ENCODE assay signal across 1 cellular context in genomic region chr2:158973511-158973956, GRCh38.
TF ChIP-seq lines count a peak whose summit lies in the region.

No MANE protein-coding gene starts in this region.

TF ChIP-seq in HepG2, 621 proteins besides CTCF, POLR2A, EP300 and RAD21 (continued from another document):
- TF ChIP-seq PRDM10 (CRISPR knock-in tag; IDR thresholded peaks at IDR 0.05; ENCODE audit: low read depth) (peak; percentile 94), MNT (IDR thresholded peaks at IDR 0.05) (no peak), JDP2 (CRISPR knock-in tag; IDR thresholded peaks at IDR 0.05; ENCODE audit: borderline replicate concordance) (no peak)
